Comparison of ENCODE assay signal across 16 cellular contexts in genomic region chr1:187621961-187622360, GRCh38.
A peak's percentile ranks its signal among the peaks of the same experiment; 100 is the strongest.
DNase-seq lines count a peak whose midpoint lies in the region; ATAC-seq, FAIRE-seq and TF ChIP-seq lines count a peak whose summit lies in the region.
"Had no signal": no experiment of that assay in that cellular context is flagged by ENCODE, and none has a peak within 500 bp of the region (broad histone marks: within the 10 kb centered on the region; RNA-seq: fewer than 3 reads in every experiment).

No MANE protein-coding gene starts in this region.

- H3K4me2 ChIP-seq in mammary epithelial cell (ENCODE audit: insufficient read depth, low read depth, low read length) (no peak overlapping the region), astrocyte (ENCODE audit: low read length) (no peak overlapping the region)

- TF ChIP-seq POLR2A in breast epithelium (IDR thresholded peaks at IDR 0.05) (no peak), ovary (IDR thresholded peaks at IDR 0.05) (no peak)

- no peaks in the 10 kb centered on the region for H3K36me3 Mint-ChIP-seq in astrocyte (ENCODE audit: low read depth, unreplicated experiment)
- H3K36me3 Mint-ChIP-seq: activated naive CD8-positive, alpha-beta T cell treated with anti-CD3 and anti-CD28 coated beads, Interleukin-2, amount 10 ng/mL, durations not matched to agents 7 days and 5 days had no signal

- TF ChIP-seq EP300 in ovary (IDR thresholded peaks at IDR 0.05), result no peak

- H4K20me1 ChIP-seq in mammary epithelial cell (ENCODE audit: insufficient read depth, low read length) (no peaks in the 10 kb centered on the region), astrocyte (ENCODE audit: insufficient read depth, low read length) (no peaks in the 10 kb centered on the region)

- H3K27me3 ChIP-seq in mammary epithelial cell (ENCODE audit: insufficient read depth, low read length), result no peaks in the 10 kb centered on the region
- H3K27me3 ChIP-seq in breast epithelium, result no peaks in the 10 kb centered on the region
- H3K27me3 ChIP-seq in astrocyte (ENCODE audit: insufficient read depth, low read length), result no peaks in the 10 kb centered on the region
- H3K27me3 ChIP-seq in heart right ventricle, result no peaks in the 10 kb centered on the region
- peaks cover 2% of the 10 kb centered on the region for H3K27me3 ChIP-seq in ovary

- intact Hi-C loops in mammary epithelial cell (cut with micrococcal nuclease) (no loop called here), breast epithelium (cut with DNase I; ENCODE audit: low total_unique reads) (no loop called here), heart right ventricle (cut with DNase I) (no loop called here), ovary (cut with DNase I) (no loop called here)

- TF ChIP-seq CTCF in mammary epithelial cell (conservative IDR thresholded peaks at IDR 0.05 in 1 of 2, IDR thresholded peaks at IDR 0.05 in 1 of 2; ENCODE audit: extremely low read depth in 1 of 2, insufficient read depth in 1 of 2, low read depth in 1 of 2, low read length in 2 of 2) (no peak), breast epithelium (IDR thresholded peaks at IDR 0.05) (no peak), astrocyte (IDR thresholded peaks at IDR 0.05; ENCODE audit: insufficient read depth, low read depth, low read length) (no peak), heart right ventricle (IDR thresholded peaks at IDR 0.05) (no peak), ovary (IDR thresholded peaks at IDR 0.05) (no peak)

- H3K4me1 Mint-ChIP-seq in astrocyte (ENCODE audit: low read depth, unreplicated experiment), result peaks cover 10% of the 10 kb centered on the region
- H3K4me1 Mint-ChIP-seq: activated naive CD8-positive, alpha-beta T cell treated with anti-CD3 and anti-CD28 coated beads, Interleukin-2, amount 10 ng/mL, durations not matched to agents 7 days and 5 days; stimulated activated naive CD8-positive, alpha-beta T cell treated with anti-CD3 and anti-CD28 coated beads, Interleukin-15, amount 100 ng/mL, for 72 hours had no signal

- H3K79me2 ChIP-seq in mammary epithelial cell (ENCODE audit: insufficient read depth, low read length) (no peaks in the 10 kb centered on the region), astrocyte (ENCODE audit: insufficient read depth, low read length) (no peaks in the 10 kb centered on the region)

- dilution Hi-C loops in mammary epithelial cell (cut with HindIII; ENCODE audit: low sequenced_read_pairs), result no loop called here

- no peaks in the 10 kb centered on the region for H3K27me3 Mint-ChIP-seq in astrocyte (ENCODE audit: low read depth, unreplicated experiment)
- H3K27me3 Mint-ChIP-seq: activated naive CD8-positive, alpha-beta T cell treated with anti-CD3 and anti-CD28 coated beads, Interleukin-2, amount 10 ng/mL, durations not matched to agents 7 days and 5 days; stimulated activated naive CD8-positive, alpha-beta T cell treated with anti-CD3 and anti-CD28 coated beads, Interleukin-15, amount 100 ng/mL, for 72 hours had no signal

- no peak for ATAC-seq in heart right ventricle
- ATAC-seq in GM21737 (IDR thresholded peaks at IDR 0.05; ENCODE audit: unreplicated experiment), result no peak
- ATAC-seq: stimulated activated naive CD8-positive, alpha-beta T cell treated with anti-CD3 and anti-CD28 coated beads, Interleukin-15, amount 100 ng/mL, for 72 hours had no signal

- H3K27ac ChIP-seq in mammary epithelial cell (ENCODE audit: insufficient read depth, low read depth, low read length) (no peak overlapping the region), breast epithelium (no peak overlapping the region), astrocyte (ENCODE audit: low read depth, low read length) (no peak overlapping the region), heart right ventricle (no peak overlapping the region), ovary (no peak overlapping the region)

- peaks cover 6% of the 10 kb centered on the region for H3K9me3 Mint-ChIP-seq in astrocyte (ENCODE audit: unreplicated experiment)

- BruUV-seq in mammary epithelial cell (replicated peaks; lab: Mats Ljungman, UMichigan), result no TSS peak

- in situ Hi-C loops in mammary epithelial cell (cut with MboI; ENCODE audit: low sequenced_read_pairs in 2 of 2), result no loop called here

- DNase-seq in mammary epithelial cell, result peak; percentile 34
- no peak for DNase-seq in breast epithelium (ENCODE audit: low spot score in 2 of 2)
- DNase-seq in NCI-H1694 treated with DMSO at 0.1 percent for 48 hours (lab: John Stamatoyannopoulos, UW), result peak; percentile 43
- DNase-seq in astrocyte (ENCODE audit: low read depth), result peak; percentile 47
- DNase-seq in heart right ventricle, result no peak
- no peak for DNase-seq in amniotic stem cell (lab: John Stamatoyannopoulos, UW)
- no peak for DNase-seq in ovary
- DNase-seq: activated naive CD8-positive, alpha-beta T cell treated with anti-CD3 and anti-CD28 coated beads, Interleukin-2, amount 10 ng/mL, durations not matched to agents 7 days and 5 days; glutamatergic neuron; NCI-H82; nucleus accumbens; stimulated activated naive CD8-positive, alpha-beta T cell treated with anti-CD3 and anti-CD28 coated beads, Interleukin-15, amount 100 ng/mL, for 72 hours had no signal

- H3K9me3 ChIP-seq in mammary epithelial cell (replicated peaks; ENCODE audit: insufficient read depth, low read length) (no peaks in the 10 kb centered on the region), breast epithelium (no peaks in the 10 kb centered on the region), astrocyte (ENCODE audit: insufficient read depth, low read depth, low read length) (no peaks in the 10 kb centered on the region), heart right ventricle (peaks cover 0 to 16% (median 0%) of the 10 kb centered on the region in 11 donors), ovary (no peaks in the 10 kb centered on the region)

- peaks cover 4% of the 10 kb centered on the region for H3K4me1 ChIP-seq in mammary epithelial cell (ENCODE audit: insufficient read depth, low read length)
- no peaks in the 10 kb centered on the region for H3K4me1 ChIP-seq in breast epithelium
- H3K4me1 ChIP-seq in astrocyte (ENCODE audit: insufficient read depth, low read length), result no peaks in the 10 kb centered on the region
- no peaks in the 10 kb centered on the region for H3K4me1 ChIP-seq in heart right ventricle
- H3K4me1 ChIP-seq in ovary (ENCODE audit: insufficient read depth), result no peaks in the 10 kb centered on the region

- no peak for FAIRE-seq in astrocyte (lab: Jason Lieb, UNC)
- FAIRE-seq: A204.1 had no signal

- H3K4me3 Mint-ChIP-seq in astrocyte (ENCODE audit: unreplicated experiment), result no peak overlapping the region
- H3K4me3 Mint-ChIP-seq: activated naive CD8-positive, alpha-beta T cell treated with anti-CD3 and anti-CD28 coated beads, Interleukin-2, amount 10 ng/mL, durations not matched to agents 7 days and 5 days; stimulated activated naive CD8-positive, alpha-beta T cell treated with anti-CD3 and anti-CD28 coated beads, Interleukin-15, amount 100 ng/mL, for 72 hours; T-helper 2 cell treated with Interferon-gamma antibody and Interleukin-4, amounts not matched to agents 5 μg/mL and 100 μg/mL, for 36 hours had no signal

- H2AFZ ChIP-seq in mammary epithelial cell (ENCODE audit: low read depth, low read length) (no peak overlapping the region), astrocyte (ENCODE audit: low read depth, low read length) (no peak overlapping the region)

- H3K27ac Mint-ChIP-seq in astrocyte (ENCODE audit: unreplicated experiment), result no peak overlapping the region
- H3K27ac Mint-ChIP-seq: activated naive CD8-positive, alpha-beta T cell treated with anti-CD3 and anti-CD28 coated beads, Interleukin-2, amount 10 ng/mL, durations not matched to agents 7 days and 5 days; stimulated activated naive CD8-positive, alpha-beta T cell treated with anti-CD3 and anti-CD28 coated beads, Interleukin-15, amount 100 ng/mL, for 72 hours; T-helper 2 cell treated with Interferon-gamma antibody and Interleukin-4, amounts not matched to agents 5 μg/mL and 100 μg/mL, for 36 hours had no signal

- H3K9ac ChIP-seq in mammary epithelial cell (ENCODE audit: insufficient read depth, low read length) (no peak overlapping the region), astrocyte (ENCODE audit: low read length) (no peak overlapping the region)

- H3K4me3 ChIP-seq in mammary epithelial cell (replicated peaks in 1 of 3; ENCODE audit: insufficient read depth in 1 of 3, low read depth in 2 of 3, low read length in 3 of 3) (no peak overlapping the region), breast epithelium (no peak overlapping the region), astrocyte (ENCODE audit: insufficient read depth, low read depth, low read length) (no peak overlapping the region), heart right ventricle (no peak overlapping the region), ovary (no peak overlapping the region)
- H3K4me3 ChIP-seq: lung had no signal

- CTCF ChIA-PET in mammary epithelial cell (lab: Charles Lee; ENCODE audit: low non-redundant PET), result no interaction called here

- 41% methylated on average over 3 of the region's 3 CpGs for WGBS in mammary epithelial cell (ENCODE audit: low coverage, missing lambda C conversion rate)
- 75 to 89% methylated on average over 3 of the region's 3 CpGs for WGBS in heart right ventricle, 2 donors
- 84 to 90% (median 85%) methylated on average over 3 of the region's 3 CpGs for WGBS in ovary, 3 donors

- no peaks in the 10 kb centered on the region for H3K36me3 ChIP-seq in mammary epithelial cell (ENCODE audit: insufficient read depth, low read length)
- H3K36me3 ChIP-seq in breast epithelium, result no peaks in the 10 kb centered on the region
- H3K36me3 ChIP-seq in astrocyte (ENCODE audit: insufficient read depth, low read length), result no peaks in the 10 kb centered on the region
- H3K36me3 ChIP-seq in heart right ventricle, result no peaks in the 10 kb centered on the region
- no peaks in the 10 kb centered on the region for H3K36me3 ChIP-seq in ovary

Comparison
In these comparisons a context has a peak if more than half of its experiments do, and no peak if none do; other contexts are left out.
1. DNase-seq: peak in mammary epithelial cell (single experiment), NCI-H1694 treated with DMSO at 0.1 percent for 48 hours (single experiment) and astrocyte (single experiment); none in breast epithelium (0 of 2), heart right ventricle (0 of 2), amniotic stem cell (single experiment) and ovary (0 of 5).